ENCODE assay signal across 8 cellular contexts in genomic region chr1:153775432-153776311, GRCh38. TPM values are rescaled to one million over a fixed set of nuclear protein-coding genes. Genes with fewer than 3 reads are reported as not detected.
DNase-seq lines count a peak whose midpoint lies in the region; ATAC-seq and TF ChIP-seq lines count a peak whose summit lies in the region.

No MANE protein-coding gene starts in this region.

- H3K27me3 ChIP-seq in Karpas-422 (ENCODE audit: low read length): no peaks in the 10 kb centered on the region
- H3K27me3 ChIP-seq in heart left ventricle: no peaks in the 10 kb centered on the region
- H3K27me3 ChIP-seq in prostate gland (replicated peaks; ENCODE audit: insufficient read depth): no peaks in the 10 kb centered on the region

- intact Hi-C loops in heart left ventricle (cut with DNase I) (loop anchor here in 2 of 10 donors (2.0 kb wide), 2 partner anchors 15 to 25 kb away; no protein-coding TSS in a partner anchor), prostate gland (cut with DNase I) (no loop called here)

- peak in 3 of 4 donors; percentile 6 to 43 (median 37) for ATAC-seq in heart left ventricle
- ATAC-seq in GM18519 (IDR thresholded peaks at IDR 0.05; ENCODE audit: low FRiP score, unreplicated experiment): no peak

- no peak for TF ChIP-seq CTCF in AG10803 (conservative IDR thresholded peaks at IDR 0.05; ENCODE audit: low read length)
- TF ChIP-seq CTCF in heart left ventricle (IDR thresholded peaks at IDR 0.05): peak in 1 of 12 donors; percentile 2
- TF ChIP-seq CTCF in prostate gland (IDR thresholded peaks at IDR 0.05): peak in 1 of 4 experiments; percentile 13

- DNase-seq in AG10803 (ENCODE audit: low read depth): peak; percentile 56
- DNase-seq in GM19240 (ENCODE audit: insufficient read length, low spot score): peak; percentile 32
- peak; percentile 83 for DNase-seq in Karpas-422
- peak; percentile 74 to 89 for DNase-seq in SHP77 (lab: John Stamatoyannopoulos, UW)
- DNase-seq in activated naive CD4-positive, alpha-beta T cell treated with anti-CD3 and anti-CD28 coated beads, Interleukin-2, amount 50 U/mL, for 16 hours: peak; percentile 70
- DNase-seq in heart left ventricle: peak; percentile 66 to 87 (median 71)
- peak; percentile 73 for DNase-seq in prostate gland (ENCODE audit: low spot score)

- peak overlapping the region; percentile 93 for H3K4me2 ChIP-seq in Karpas-422 (ENCODE audit: low read depth, low read length, poor library complexity, severe bottlenecking)

- no peaks in the 10 kb centered on the region for H3K79me2 ChIP-seq in Karpas-422 (ENCODE audit: low read length)

- peak overlapping the region; percentile 77 for H3K9ac ChIP-seq in Karpas-422 (ENCODE audit: low read length)

- H3K36me3 ChIP-seq in Karpas-422 (ENCODE audit: insufficient read depth, low read length) (0 out of 2 replicates have a peak, but pooled peaks cover 9% of the 10 kb centered on the region), heart left ventricle (peaks cover 0 to 39% (median 22%) of the 10 kb centered on the region in 9 donors), prostate gland (peaks cover 0 to 10% of the 10 kb centered on the region in 2 donors)

- H3K4me1 ChIP-seq in Karpas-422 (ENCODE audit: low read length) (peaks cover 26% of the 10 kb centered on the region), heart left ventricle (peaks cover 7 to 91% (median 69%) of the 10 kb centered on the region in 12 donors), prostate gland (replicated peaks) (peaks cover 7% of the 10 kb centered on the region)

- no peak for TF ChIP-seq POLR2A in heart left ventricle (IDR thresholded peaks at IDR 0.05)
- TF ChIP-seq POLR2A in prostate gland (IDR thresholded peaks at IDR 0.05): peak; percentile 73

- 0 to 1% (median 0%) methylated on average over 23 to 83 of the region's 83 CpGs for WGBS in heart left ventricle, 4 donors
- under 1% methylated on average over 59 of the region's 83 CpGs for WGBS in prostate gland

- H3K4me3 ChIP-seq in AG10803 (ENCODE audit: low read length) (peak overlapping the region; percentile 72), Karpas-422 (ENCODE audit: low read length) (peak overlapping the region; percentile 72), heart left ventricle (peak overlapping the region; percentile 57 to 91 (median 78)), prostate gland (peak overlapping the region; percentile 65 to 68)

- no peaks in the 10 kb centered on the region for H3K9me2 ChIP-seq in Karpas-422 (replicated peaks; ENCODE audit: insufficient read depth, low read length)

- H2AFZ ChIP-seq in Karpas-422 (ENCODE audit: low read length): peak overlapping the region; percentile 78

- H3K27ac ChIP-seq in Karpas-422 (ENCODE audit: low read length): peak overlapping the region; percentile 41; the same call in 1 of the 2 replicates
- peak overlapping the region; percentile 74 to 95 (median 85) for H3K27ac ChIP-seq in heart left ventricle
- H3K27ac ChIP-seq in prostate gland: peak overlapping the region; percentile 85

- H3K9me3 ChIP-seq in Karpas-422 (ENCODE audit: low read length) (no peaks in the 10 kb centered on the region), heart left ventricle (no peaks in the 10 kb centered on the region), prostate gland (no peaks in the 10 kb centered on the region)

- no peaks in the 10 kb centered on the region for H4K20me1 ChIP-seq in Karpas-422 (ENCODE audit: insufficient read depth, low read depth, low read length)

RNA-seq across cellular contexts. Expression of gene SLC27A3, which starts 0.5 kb away (rescaled TPM):
- 4.4 and 18.1 TPM in 2 replicates for total RNA-seq in Karpas-422 (2014; rRNA removed; shearing (Covaris generic); ENCODE audit: low replicate concordance)
- 10 to 100 TPM in 5 of 9 donors, 1 to 10 TPM in 4; 7.9 to 37.1 (median 10.3) TPM for total RNA-seq in heart left ventricle
- polyA plus RNA-seq in heart left ventricle: 10 to 100 TPM; 18.4 to 29.4 TPM
- total RNA-seq in prostate gland: 10 to 100 TPM; 27.4 to 30.9 TPM

RNA-seq across cellular contexts. Expression of gene INTS3, which starts 47.8 kb away (rescaled TPM):
- 36.3 and 65.4 TPM in 2 replicates for total RNA-seq in Karpas-422 (2014; rRNA removed; shearing (Covaris generic); ENCODE audit: low replicate concordance)
- total RNA-seq in heart left ventricle (10 to 100 TPM; 19.6 to 33.2 (median 30.7) TPM), prostate gland (10 to 100 TPM; 26.1 to 70.0 TPM)
- 10 to 100 TPM; 21.9 to 41.8 TPM for polyA plus RNA-seq in heart left ventricle

Comparison
In these comparisons a context has a peak if more than half of its experiments do, and no peak if none do; other contexts are left out.
1. DNase-seq: peak in every context shown above with its lines; median percentile 83 in Karpas-422; 82 in SHP77; 73 in prostate gland; 71 in heart left ventricle; 70 in activated naive CD4-positive, alpha-beta T cell treated with anti-CD3 and anti-CD28 coated beads, Interleukin-2, amount 50 U/mL, for 16 hours; 56 in AG10803; 32 in GM19240.